In the genomic region with DNA sequence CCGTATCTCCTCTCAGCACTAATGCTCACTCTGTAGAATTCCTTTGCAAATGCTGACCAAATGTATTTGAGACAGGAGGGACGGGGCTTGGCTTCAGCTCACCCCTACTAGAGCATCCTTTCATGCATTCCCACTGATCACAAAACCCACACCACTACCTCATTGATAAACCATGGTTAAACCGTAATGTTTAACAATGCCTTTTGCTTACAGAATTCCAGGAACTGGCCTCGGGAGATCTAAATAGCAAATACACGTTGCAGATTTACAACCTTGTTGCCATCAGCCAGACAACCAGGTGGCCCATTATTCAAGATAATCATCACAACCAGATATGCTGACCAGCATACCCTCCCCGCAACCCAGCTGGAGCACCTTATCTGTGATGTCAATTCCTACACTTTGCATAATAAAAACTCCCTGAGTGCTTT, we compare ENCODE assay signal across 29 cellular contexts.
DNase-seq lines count a peak whose midpoint lies in the region; ATAC-seq lines count a peak whose summit lies in the region.
"Had no signal": no experiment of that assay in that cellular context is flagged by ENCODE, and none has a peak within 500 bp of the region (broad histone marks: within the 10 kb centered on the region; RNA-seq: fewer than 3 reads in every experiment).

No MANE protein-coding gene starts in this region.

- H3K4me1 Mint-ChIP-seq in stimulated activated naive B cell treated with anti-CD40 and anti-IgM and Interleukin-4, amounts not matched to agents 10 μg/mL and 1 μg/mL and 100 μg/mL, for 72 hours: peaks cover 0 to 2% of the 10 kb centered on the region in 2 donors
- no peaks in the 10 kb centered on the region for H3K4me1 Mint-ChIP-seq in activated CD8-positive, alpha-beta T cell treated with anti-CD3 and anti-CD28 coated beads, Interleukin-2, amount 10 ng/mL, durations not matched to agents 7 days and 5 days (ENCODE audit: low read depth)
- H3K4me1 Mint-ChIP-seq: activated naive CD8-positive, alpha-beta T cell treated with anti-CD3 and anti-CD28 coated beads, Interleukin-2, amount 50 U/mL, for 24 hours had no signal

- peaks cover 37% of the 10 kb centered on the region for H3K4me1 ChIP-seq in iPS-18a (ENCODE audit: control insufficient read depth, low read depth, low read length)
- H3K4me1 ChIP-seq: body of pancreas, sigmoid colon, tibial nerve had no signal

- no peaks in the 10 kb centered on the region for H3K9me3 ChIP-seq in iPS-18a (ENCODE audit: control insufficient read depth, low read depth, low read length)
- H3K9me3 ChIP-seq: body of pancreas, sigmoid colon, tibial nerve had no signal

- CTCF ChIA-PET in activated CD8-positive, alpha-beta T cell treated with anti-CD3 and anti-CD28 coated beads, Interleukin-2, amount 10 ng/mL, durations not matched to agents 7 days and 5 days (lab: Charles Lee): no interaction called here

- peak overlapping the region; percentile 90 for H3K27ac ChIP-seq in iPS-18a (ENCODE audit: low read length)
- H3K27ac ChIP-seq: body of pancreas, sigmoid colon, tibial nerve had no signal

- no peak overlapping the region for H3K4me3 Mint-ChIP-seq in stimulated activated naive B cell treated with anti-CD40 and anti-IgM and Interleukin-4, amounts not matched to agents 10 μg/mL and 1 μg/mL and 100 μg/mL, for 72 hours
- no peak overlapping the region for H3K4me3 Mint-ChIP-seq in activated CD8-positive, alpha-beta T cell treated with anti-CD3 and anti-CD28 coated beads, Interleukin-2, amount 10 ng/mL, durations not matched to agents 7 days and 5 days
- H3K4me3 Mint-ChIP-seq: activated naive CD8-positive, alpha-beta T cell treated with anti-CD3 and anti-CD28 coated beads, Interleukin-2, amount 50 U/mL, for 24 hours; CD8-positive, alpha-beta T cell had no signal

- POLR2A ChIA-PET in activated CD8-positive, alpha-beta T cell treated with anti-CD3 and anti-CD28 coated beads, Interleukin-2, amount 10 ng/mL, durations not matched to agents 7 days and 5 days (lab: Charles Lee): no interaction called here

- H3K36me3 Mint-ChIP-seq in stimulated activated naive B cell treated with anti-CD40 and anti-IgM and Interleukin-4, amounts not matched to agents 10 μg/mL and 1 μg/mL and 100 μg/mL, for 72 hours: no peaks in the 10 kb centered on the region
- H3K36me3 Mint-ChIP-seq in activated CD8-positive, alpha-beta T cell treated with anti-CD3 and anti-CD28 coated beads, Interleukin-2, amount 10 ng/mL, durations not matched to agents 7 days and 5 days (ENCODE audit: low read depth): no peaks in the 10 kb centered on the region
- H3K36me3 Mint-ChIP-seq: CD8-positive, alpha-beta T cell had no signal

- peak overlapping the region; percentile 47 for H3K9ac ChIP-seq in iPS-18a (ENCODE audit: low read length)

- peaks cover 0 to 2% of the 10 kb centered on the region in 2 donors for H3K9me3 Mint-ChIP-seq in stimulated activated naive B cell treated with anti-CD40 and anti-IgM and Interleukin-4, amounts not matched to agents 10 μg/mL and 1 μg/mL and 100 μg/mL, for 72 hours
- H3K9me3 Mint-ChIP-seq in activated CD8-positive, alpha-beta T cell treated with anti-CD3 and anti-CD28 coated beads, Interleukin-2, amount 10 ng/mL, durations not matched to agents 7 days and 5 days (ENCODE audit: insufficient read depth): peaks cover 8% of the 10 kb centered on the region

- ATAC-seq in stimulated activated naive B cell treated with anti-CD40 and anti-IgM and Interleukin-4, amounts not matched to agents 10 μg/mL and 1 μg/mL and 100 μg/mL, for 72 hours (replicated peaks): no peak
- ATAC-seq in activated CD8-positive, alpha-beta T cell treated with anti-CD3 and anti-CD28 coated beads, Interleukin-2, amount 10 ng/mL, durations not matched to agents 7 days and 5 days: no peak
- ATAC-seq in HG02970 (IDR thresholded peaks at IDR 0.05; ENCODE audit: low FRiP score, unreplicated experiment): no peak
- ATAC-seq: activated naive CD8-positive, alpha-beta T cell treated with anti-CD3 and anti-CD28 coated beads, Interleukin-2, amount 50 U/mL, for 24 hours; body of pancreas; CD8-positive, alpha-beta T cell had no signal

- no peaks in the 10 kb centered on the region for H3K27me3 Mint-ChIP-seq in stimulated activated naive B cell treated with anti-CD40 and anti-IgM and Interleukin-4, amounts not matched to agents 10 μg/mL and 1 μg/mL and 100 μg/mL, for 72 hours
- no peaks in the 10 kb centered on the region for H3K27me3 Mint-ChIP-seq in activated CD8-positive, alpha-beta T cell treated with anti-CD3 and anti-CD28 coated beads, Interleukin-2, amount 10 ng/mL, durations not matched to agents 7 days and 5 days (ENCODE audit: low read depth)
- H3K27me3 Mint-ChIP-seq: activated naive CD8-positive, alpha-beta T cell treated with anti-CD3 and anti-CD28 coated beads, Interleukin-2, amount 50 U/mL, for 24 hours; progenitor cell of endocrine pancreas had no signal

- H3K36me3 ChIP-seq in iPS-18a (ENCODE audit: control insufficient read depth, low read depth, low read length): no peaks in the 10 kb centered on the region
- H3K36me3 ChIP-seq: sigmoid colon, tibial nerve had no signal

- H3K27me3 ChIP-seq in iPS-18a (ENCODE audit: control insufficient read depth, insufficient read depth, low read length): no peaks in the 10 kb centered on the region
- H3K27me3 ChIP-seq: body of pancreas, sigmoid colon, tibial nerve had no signal

- DNase-seq in NCI-H2081 (lab: John Stamatoyannopoulos, UW): peak; percentile 3 to 7
- DNase-seq in NCI-H2081 treated with DMSO at 0.1 percent for 48 hours (lab: John Stamatoyannopoulos, UW): no peak
- peak; percentile 87 for DNase-seq in SHP77 treated with DMSO at 0.1 percent for 48 hours (lab: John Stamatoyannopoulos, UW)
- no peak for DNase-seq in stimulated activated naive B cell treated with anti-CD40 and anti-IgM and Interleukin-4, amounts not matched to agents 10 μg/mL and 1 μg/mL and 100 μg/mL, for 72 hours
- DNase-seq in activated CD8-positive, alpha-beta T cell treated with anti-CD3 and anti-CD28 coated beads, Interleukin-2, amount 10 ng/mL, durations not matched to agents 7 days and 5 days: no peak
- DNase-seq in NCI-H446 treated with DMSO at 0.1 percent for 48 hours (lab: John Stamatoyannopoulos, UW): no peak
- DNase-seq: 8988T; activated CD4-positive, CD25-positive, alpha-beta regulatory T cell treated with anti-CD3 and anti-CD28 coated beads, Interleukin-2, amount 50 U/mL, for 72 hours; activated CD8-positive, alpha-beta memory T cell treated with anti-CD3 and anti-CD28 coated beads for 24 hours; activated gamma-delta T cell; activated naive CD8-positive, alpha-beta T cell treated with anti-CD3 and anti-CD28 coated beads, Interleukin-2, amount 50 U/mL, for 24 hours; activated T-cell treated with anti-CD3 and anti-CD28 coated beads, Interleukin-2, amount 50 U/mL, for 1 hour; body of pancreas; CD8-positive, alpha-beta T cell; DMS53; GF-D8; head of caudate nucleus; KG1; kidney; MM.1S; NCI-H1694; NCI-H774; OCI-M1; sigmoid colon had no signal

- peak overlapping the region; percentile 53 for H3K27ac Mint-ChIP-seq in stimulated activated naive B cell treated with anti-CD40 and anti-IgM and Interleukin-4, amounts not matched to agents 10 μg/mL and 1 μg/mL and 100 μg/mL, for 72 hours
- no peak overlapping the region for H3K27ac Mint-ChIP-seq in activated CD8-positive, alpha-beta T cell treated with anti-CD3 and anti-CD28 coated beads, Interleukin-2, amount 10 ng/mL, durations not matched to agents 7 days and 5 days
- H3K27ac Mint-ChIP-seq: activated naive CD8-positive, alpha-beta T cell treated with anti-CD3 and anti-CD28 coated beads, Interleukin-2, amount 50 U/mL, for 24 hours; CD8-positive, alpha-beta T cell; progenitor cell of endocrine pancreas had no signal

- H3K4me3 ChIP-seq in iPS-18a (ENCODE audit: low read length): peak overlapping the region; percentile 33
- H3K4me3 ChIP-seq: body of pancreas, lung, sigmoid colon, tibial nerve had no signal

Comparison
In these comparisons a context has a peak if more than half of its experiments do, and no peak if none do; other contexts are left out.
1. DNase-seq: peak in NCI-H2081 (2 of 2) and SHP77 treated with DMSO at 0.1 percent for 48 hours (single experiment); none in NCI-H2081 treated with DMSO at 0.1 percent for 48 hours (single experiment), stimulated activated naive B cell treated with anti-CD40 and anti-IgM and Interleukin-4, amounts not matched to agents 10 μg/mL and 1 μg/mL and 100 μg/mL, for 72 hours (single experiment), activated CD8-positive, alpha-beta T cell treated with anti-CD3 and anti-CD28 coated beads, Interleukin-2, amount 10 ng/mL, durations not matched to agents 7 days and 5 days (single experiment) and NCI-H446 treated with DMSO at 0.1 percent for 48 hours (single experiment).